7 cellular contexts compared by ENCODE assay signal in the genomic region with DNA sequence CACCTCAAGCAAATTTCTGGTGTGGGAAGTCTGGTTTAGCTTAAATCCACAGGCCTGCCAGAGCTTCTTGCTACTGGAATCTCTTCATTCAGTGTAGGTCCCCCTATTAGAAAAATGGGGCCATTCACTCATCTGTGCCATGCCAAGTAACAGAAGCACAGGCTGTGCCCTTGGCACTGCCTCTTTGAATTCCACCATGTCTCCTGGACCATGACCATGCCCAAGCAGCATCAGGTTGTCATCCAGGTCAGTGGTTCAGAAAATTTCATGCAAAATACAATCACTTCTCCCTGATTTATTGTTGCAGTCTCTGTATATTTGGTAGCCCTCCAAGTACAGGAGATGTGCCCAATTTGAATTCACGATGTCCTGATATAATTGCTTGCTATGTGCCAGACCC.
"Had no signal": no experiment of that assay in that cellular context is flagged by ENCODE, and none has a peak within 500 bp of the region (broad histone marks: within the 10 kb centered on the region; RNA-seq: fewer than 3 reads in every experiment).

No MANE protein-coding gene starts in this region.

- ATAC-seq: HCT116, HepG2 had no signal

- DNase-seq: GM23248, GOT3, H7, HFFc6, KBM-7 had no signal
